ENCODE assay signal across 22 cellular contexts in genomic region chr10:113525713-113526112, GRCh38. TPM values are rescaled to one million over a fixed set of nuclear protein-coding genes. Genes with fewer than 3 reads are reported as not detected.
A peak's percentile ranks its signal among the peaks of the same experiment; 100 is the strongest.
DNase-seq lines count a peak whose midpoint lies in the region; ATAC-seq lines count a peak whose summit lies in the region.
"Had no signal": no experiment of that assay in that cellular context is flagged by ENCODE, and none has a peak within 500 bp of the region (broad histone marks: within the 10 kb centered on the region; RNA-seq: fewer than 3 reads in every experiment).

No MANE protein-coding gene starts in this region.

- DNase-seq in cardiac septum (ENCODE audit: low spot score) = peak; percentile 58
- DNase-seq in Right ventricle myocardium inferior (ENCODE audit: missing footprints) = no peak
- peak; percentile 32 for DNase-seq in ecto neural progenitor cell (ENCODE audit: low spot score)
- peak; percentile 18 for DNase-seq in sciatic nerve (ENCODE audit: low spot score)
- no peak for DNase-seq in DMS 273 treated with DMSO at 0.1 percent for 48 hours (lab: John Stamatoyannopoulos, UW)
- DNase-seq in DMS79 treated with DMSO at 0.1 percent for 48 hours (lab: John Stamatoyannopoulos, UW) = no peak
- DNase-seq: 8988T; ACHN; BE2C; C1 segment of cervical spinal cord; CD4-positive, alpha-beta memory T cell; CD4-positive, CD25-positive, alpha-beta regulatory T cell; CD8-positive, alpha-beta memory T cell; COR-L47; DND-41; EL; GDM1 had no signal

- intact Hi-C loops in cardiac septum (cut with DNase I) (loop anchor here (10.0 kb wide), 1 partner anchor 391 kb away; no protein-coding TSS in a partner anchor), Right ventricle myocardium inferior (cut with DNase I) (no loop called here), sciatic nerve (cut with DNase I) (no loop called here)

- ATAC-seq in Right ventricle myocardium inferior (no peak), sciatic nerve (no peak), HG03045 (IDR thresholded peaks at IDR 0.05; ENCODE audit: unreplicated experiment) (no peak)
- ATAC-seq: GM12878 had no signal

RNA-seq across cellular contexts. Expression of gene HABP2, which starts 27.1 kb away (rescaled TPM):
- total RNA-seq in cardiac septum = not detected
- total RNA-seq in Right ventricle myocardium inferior = not detected
- not detected for total RNA-seq in sciatic nerve
- total RNA-seq: A673; CD4-positive, alpha-beta memory T cell; CD4-positive, CD25-positive, alpha-beta regulatory T cell; CD8-positive, alpha-beta memory T cell; Daoy; G401 had no signal

Comparison
In these comparisons a context has a peak if more than half of its experiments do, and no peak if none do; other contexts are left out.
1. DNase-seq: peak in cardiac septum (single experiment), ecto neural progenitor cell (single experiment) and sciatic nerve (single experiment); none in Right ventricle myocardium inferior (single experiment), DMS 273 treated with DMSO at 0.1 percent for 48 hours (single experiment) and DMS79 treated with DMSO at 0.1 percent for 48 hours (single experiment).